In genomic region chr10:131083915-131084790, GRCh38 we compare ENCODE assay signal across 18 cellular contexts.
DNase-seq lines count a peak whose midpoint lies in the region; ATAC-seq, FAIRE-seq and TF ChIP-seq lines count a peak whose summit lies in the region.
"Had no signal": no experiment of that assay in that cellular context is flagged by ENCODE, and none has a peak within 500 bp of the region (broad histone marks: within the 10 kb centered on the region; RNA-seq: fewer than 3 reads in every experiment).

No MANE protein-coding gene starts in this region.

- H3K9me3 ChIP-seq in kidney (ENCODE audit: control insufficient read depth in 1 of 2, low read length in 2 of 2): no peaks in the 10 kb centered on the region
- H3K9me3 ChIP-seq: body of pancreas, transverse colon had no signal

- H3K9me3 Mint-ChIP-seq in glutamatergic neuron (ENCODE audit: unreplicated experiment): peaks cover 7% of the 10 kb centered on the region
- H3K9me3 Mint-ChIP-seq in stimulated activated naive B cell treated with anti-CD40 and anti-IgM and Interleukin-4, amounts not matched to agents 10 μg/mL and 1 μg/mL and 100 μg/mL, for 72 hours: no peaks in the 10 kb centered on the region
- H3K9me3 Mint-ChIP-seq: activated naive CD4-positive, alpha-beta T cell treated with anti-CD3 and anti-CD28 coated beads, Interleukin-2, amount 50 U/mL, for 24 hours; activated T-cell treated with anti-CD3 and anti-CD28 coated beads, Interleukin-2, amount 50 U/mL, for 4 hours had no signal

- no peaks in the 10 kb centered on the region for H3K36me3 ChIP-seq in kidney (ENCODE audit: control insufficient read depth in 1 of 2, insufficient read depth in 2 of 2, low read length in 2 of 2)
- H3K36me3 ChIP-seq: transverse colon had no signal

- H3K9ac ChIP-seq in kidney (ENCODE audit: low read length in 2 of 2): no peak overlapping the region

- H3K27me3 Mint-ChIP-seq in glutamatergic neuron (ENCODE audit: unreplicated experiment): peaks cover 9% of the 10 kb centered on the region
- H3K27me3 Mint-ChIP-seq in stimulated activated naive B cell treated with anti-CD40 and anti-IgM and Interleukin-4, amounts not matched to agents 10 μg/mL and 1 μg/mL and 100 μg/mL, for 72 hours: peaks cover 0 to 7% of the 10 kb centered on the region in 2 donors
- H3K27me3 Mint-ChIP-seq: activated naive CD4-positive, alpha-beta T cell treated with anti-CD3 and anti-CD28 coated beads, Interleukin-2, amount 50 U/mL, for 24 hours had no signal

- peaks cover 7% of the 10 kb centered on the region for H3K4me1 Mint-ChIP-seq in glutamatergic neuron (ENCODE audit: low read depth, unreplicated experiment)
- H3K4me1 Mint-ChIP-seq in stimulated activated naive B cell treated with anti-CD40 and anti-IgM and Interleukin-4, amounts not matched to agents 10 μg/mL and 1 μg/mL and 100 μg/mL, for 72 hours: no peaks in the 10 kb centered on the region

- peaks cover 4% of the 10 kb centered on the region for H3K36me3 Mint-ChIP-seq in glutamatergic neuron (ENCODE audit: unreplicated experiment)
- no peaks in the 10 kb centered on the region for H3K36me3 Mint-ChIP-seq in stimulated activated naive B cell treated with anti-CD40 and anti-IgM and Interleukin-4, amounts not matched to agents 10 μg/mL and 1 μg/mL and 100 μg/mL, for 72 hours
- H3K36me3 Mint-ChIP-seq: activated naive CD4-positive, alpha-beta T cell treated with anti-CD3 and anti-CD28 coated beads, Interleukin-2, amount 50 U/mL, for 24 hours had no signal

- DNase-seq in Right ventricle myocardium inferior (ENCODE audit: missing footprints) (peak; percentile 39), left cardiac atrium (no peak), NAMALWA (ENCODE audit: low spot score) (peak; percentile 33), glutamatergic neuron (peak; percentile 59), coronary artery (ENCODE audit: low spot score) (no peak), kidney (no peak), globus pallidus (ENCODE audit: low spot score) (no peak)
- DNase-seq in stimulated activated naive B cell treated with anti-CD40 and anti-IgM and Interleukin-4, amounts not matched to agents 10 μg/mL and 1 μg/mL and 100 μg/mL, for 72 hours: no peak
- DNase-seq: activated T-cell treated with anti-CD3 and anti-CD28 coated beads, Interleukin-2, amount 50 U/mL, for 4 hours; foreskin keratinocyte; HFFc6; NCI-H146; stimulated activated naive CD4-positive, alpha-beta T cell treated with Interleukin-2 at 50 U/mL for 16 hours; transverse colon had no signal

- no peaks in the 10 kb centered on the region for H3K4me1 ChIP-seq in kidney (ENCODE audit: control insufficient read depth in 1 of 2, insufficient read depth in 1 of 2, low read depth in 1 of 2, low read length in 2 of 2)
- H3K4me1 ChIP-seq: foreskin keratinocyte, transverse colon had no signal

- H3K27ac ChIP-seq in coronary artery (no peak overlapping the region), kidney (ENCODE audit: low read depth in 2 of 2, low read length in 2 of 2) (no peak overlapping the region)
- H3K27ac ChIP-seq: body of pancreas, epithelial cell of prostate, foreskin keratinocyte, transverse colon had no signal

- ATAC-seq in Right ventricle myocardium inferior (no peak), left cardiac atrium (no peak)
- ATAC-seq in stimulated activated naive B cell treated with anti-CD40 and anti-IgM and Interleukin-4, amounts not matched to agents 10 μg/mL and 1 μg/mL and 100 μg/mL, for 72 hours (replicated peaks): no peak
- ATAC-seq: activated T-cell treated with anti-CD3 and anti-CD28 coated beads, Interleukin-2, amount 50 U/mL, for 4 hours; foreskin keratinocyte; left lobe of liver had no signal

- intact Hi-C loops in Right ventricle myocardium inferior (cut with DNase I): no loop called here
- intact Hi-C loops in left cardiac atrium (cut with DNase I): no loop called here
- intact Hi-C loops in kidney (cut with DNase I): no loop called here

- H3K4me3 ChIP-seq in coronary artery (no peak overlapping the region), kidney (ENCODE audit: low read length in 2 of 2) (no peak overlapping the region)
- H3K4me3 ChIP-seq: body of pancreas, transverse colon had no signal

- no peak overlapping the region for H3K4me3 Mint-ChIP-seq in glutamatergic neuron (ENCODE audit: unreplicated experiment)
- no peak overlapping the region for H3K4me3 Mint-ChIP-seq in stimulated activated naive B cell treated with anti-CD40 and anti-IgM and Interleukin-4, amounts not matched to agents 10 μg/mL and 1 μg/mL and 100 μg/mL, for 72 hours
- H3K4me3 Mint-ChIP-seq: activated naive CD4-positive, alpha-beta T cell treated with anti-CD3 and anti-CD28 coated beads, Interleukin-2, amount 50 U/mL, for 24 hours; activated T-cell treated with anti-CD3 and anti-CD28 coated beads, Interleukin-2, amount 50 U/mL, for 4 hours; HFFc6 had no signal

- FAIRE-seq in kidney (lab: Jason Lieb, UNC): no peak

- H3K27ac Mint-ChIP-seq in glutamatergic neuron (ENCODE audit: unreplicated experiment): no peak overlapping the region
- no peak overlapping the region for H3K27ac Mint-ChIP-seq in stimulated activated naive B cell treated with anti-CD40 and anti-IgM and Interleukin-4, amounts not matched to agents 10 μg/mL and 1 μg/mL and 100 μg/mL, for 72 hours
- H3K27ac Mint-ChIP-seq: activated naive CD4-positive, alpha-beta T cell treated with anti-CD3 and anti-CD28 coated beads, Interleukin-2, amount 50 U/mL, for 24 hours; HFFc6 had no signal

- TF ChIP-seq CTCF in glutamatergic neuron (IDR thresholded peaks at IDR 0.05; ENCODE audit: partially characterized antibody, unreplicated experiment) (no peak), coronary artery (IDR thresholded peaks at IDR 0.05) (no peak), kidney (IDR thresholded peaks at IDR 0.05; ENCODE audit: borderline replicate concordance, extremely low read depth, insufficient read depth) (no peak)

Comparison
In these comparisons a context has a peak if more than half of its experiments do, and no peak if none do; other contexts are left out.
1. DNase-seq: peak in Right ventricle myocardium inferior (single experiment), NAMALWA (single experiment) and glutamatergic neuron (single experiment); none in left cardiac atrium (single experiment), stimulated activated naive B cell treated with anti-CD40 and anti-IgM and Interleukin-4, amounts not matched to agents 10 μg/mL and 1 μg/mL and 100 μg/mL, for 72 hours (single experiment), coronary artery (single experiment), kidney (single experiment) and globus pallidus (single experiment).